In genomic region chr12:45948546-45948945, GRCh38 we compare ENCODE assay signal across 22 cellular contexts. TPM values are rescaled to one million over a fixed set of nuclear protein-coding genes. Genes with fewer than 3 reads are reported as not detected.
DNase-seq lines count a peak whose midpoint lies in the region; ATAC-seq, FAIRE-seq and TF ChIP-seq lines count a peak whose summit lies in the region.
"Had no signal": no experiment of that assay in that cellular context is flagged by ENCODE, and none has a peak within 500 bp of the region (broad histone marks: within the 10 kb centered on the region; RNA-seq: fewer than 3 reads in every experiment).

No MANE protein-coding gene starts in this region.

- peak; percentile 6 for FAIRE-seq in H54 (lab: Jason Lieb, UNC)
- FAIRE-seq: GM12878 had no signal

- TF ChIP-seq POLR2A in H54 (IDR thresholded peaks at IDR 0.05; ENCODE audit: low read depth, low read length) (no peak), lower leg skin (IDR thresholded peaks at IDR 0.05) (no peak)

- intact Hi-C loops in lower leg skin (cut with DNase I; ENCODE audit: low total_unique reads) = no loop called here

- H3K27ac Mint-ChIP-seq in activated naive CD4-positive, alpha-beta T cell treated with anti-CD3 and anti-CD28 coated beads, Interleukin-2, amount 10 ng/mL, durations not matched to agents 7 days and 5 days = peak overlapping the region; percentile 9
- peak overlapping the region; percentile 21 to 62 for H3K27ac Mint-ChIP-seq in effector memory CD8-positive, alpha-beta T cell
- H3K27ac Mint-ChIP-seq: B cell, H9 had no signal

- no peak overlapping the region for H3K4me3 Mint-ChIP-seq in activated naive CD4-positive, alpha-beta T cell treated with anti-CD3 and anti-CD28 coated beads, Interleukin-2, amount 10 ng/mL, durations not matched to agents 7 days and 5 days
- no peak overlapping the region for H3K4me3 Mint-ChIP-seq in effector memory CD8-positive, alpha-beta T cell
- H3K4me3 Mint-ChIP-seq: B cell, CD14-positive monocyte, H9 had no signal

- H3K9me3 Mint-ChIP-seq in activated naive CD4-positive, alpha-beta T cell treated with anti-CD3 and anti-CD28 coated beads, Interleukin-2, amount 10 ng/mL, durations not matched to agents 7 days and 5 days = no peaks in the 10 kb centered on the region
- H3K9me3 Mint-ChIP-seq in effector memory CD8-positive, alpha-beta T cell = no peaks in the 10 kb centered on the region
- H3K9me3 Mint-ChIP-seq: CD14-positive monocyte, H9 had no signal

- H3K4me3 ChIP-seq in lower leg skin (ENCODE audit: low read depth, poor library complexity, severe bottlenecking) = no peak overlapping the region
- H3K4me3 ChIP-seq: GM12878 had no signal

- H3K36me3 Mint-ChIP-seq in activated naive CD4-positive, alpha-beta T cell treated with anti-CD3 and anti-CD28 coated beads, Interleukin-2, amount 10 ng/mL, durations not matched to agents 7 days and 5 days = peaks cover 46% of the 10 kb centered on the region
- peaks cover 47% of the 10 kb centered on the region for H3K36me3 Mint-ChIP-seq in effector memory CD8-positive, alpha-beta T cell (ENCODE audit: insufficient read depth)

- no peaks in the 10 kb centered on the region for H3K27me3 Mint-ChIP-seq in activated naive CD4-positive, alpha-beta T cell treated with anti-CD3 and anti-CD28 coated beads, Interleukin-2, amount 10 ng/mL, durations not matched to agents 7 days and 5 days
- no peaks in the 10 kb centered on the region for H3K27me3 Mint-ChIP-seq in effector memory CD8-positive, alpha-beta T cell
- H3K27me3 Mint-ChIP-seq: B cell had no signal

- DNase-seq in activated naive CD4-positive, alpha-beta T cell treated with anti-CD3 and anti-CD28 coated beads, Interleukin-2, amount 10 ng/mL, durations not matched to agents 7 days and 5 days = no peak
- no peak for DNase-seq in activated naive CD4-positive, alpha-beta T cell (lab: John Stamatoyannopoulos, UW)
- DNase-seq in H54 (ENCODE audit: insufficient read length, low spot score) (no peak), DMS79 (lab: John Stamatoyannopoulos, UW) (no peak), lower leg skin (ENCODE audit: low spot score in 2 of 2) (no peak), T1000 (lab: John Stamatoyannopoulos, UW) (no peak)
- no peak for DNase-seq in effector memory CD8-positive, alpha-beta T cell
- DNase-seq: COR-L47, DMS 273 treated with DMSO at 0.1 percent for 48 hours, DND-41, H9, KBM-7, MM.1S, NCI-H1048, NCI-H1417 treated with DMSO at 0.1 percent for 48 hours, NCI-H187, SIG-M5, SK-N-SH had no signal

- H3K4me1 Mint-ChIP-seq in activated naive CD4-positive, alpha-beta T cell treated with anti-CD3 and anti-CD28 coated beads, Interleukin-2, amount 10 ng/mL, durations not matched to agents 7 days and 5 days = no peaks in the 10 kb centered on the region
- H3K4me1 Mint-ChIP-seq in effector memory CD8-positive, alpha-beta T cell (ENCODE audit: low read depth in 2 of 2) = peaks cover 5 to 24% of the 10 kb centered on the region in 2 donors
- H3K4me1 Mint-ChIP-seq: CD14-positive monocyte, H9 had no signal

- TF ChIP-seq CTCF in lower leg skin (IDR thresholded peaks at IDR 0.05) = no peak

- no peak for ATAC-seq in effector memory CD8-positive, alpha-beta T cell (replicated peaks)
- ATAC-seq: GM12878, Panc1 had no signal

- CTCF ChIA-PET in activated naive CD4-positive, alpha-beta T cell treated with anti-CD3 and anti-CD28 coated beads, Interleukin-2, amount 10 ng/mL, durations not matched to agents 7 days and 5 days (lab: Charles Lee) = no interaction called here

RNA-seq across cellular contexts. Expression of gene SCAF11, which starts 41.8 kb away (rescaled TPM):
- total RNA-seq in lower leg skin = 100 to 1,000 TPM; 109 to 144 (median 135) TPM
